In the genomic region with DNA sequence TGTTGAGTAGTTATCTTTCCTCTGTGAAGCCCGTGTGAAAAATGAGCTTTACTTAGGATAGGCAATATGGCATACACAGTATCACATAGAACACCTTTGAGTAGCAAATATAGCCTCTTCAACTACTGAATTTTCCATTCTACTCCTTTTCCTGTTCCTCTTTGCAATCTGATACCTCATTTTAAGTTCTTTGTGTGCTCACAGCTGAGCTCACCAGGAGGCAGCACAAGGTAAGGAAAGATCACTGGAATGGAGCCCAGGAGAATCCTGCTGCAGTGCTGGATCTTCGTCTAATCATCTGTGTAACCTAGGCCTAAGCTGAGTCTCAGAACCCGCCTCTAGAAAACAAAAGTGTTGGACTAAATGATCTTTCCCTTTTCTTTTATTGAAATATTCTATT, we compare ENCODE assay signal across 8 cellular contexts.
DNase-seq lines count a peak whose midpoint lies in the region; ATAC-seq and TF ChIP-seq lines count a peak whose summit lies in the region.

No MANE protein-coding gene starts in this region.

- H3K4me2 ChIP-seq in mesenchymal stem cell (ENCODE audit: low read length, poor library complexity, severe bottlenecking), result no peak overlapping the region

- CTCF ChIA-PET in CD8-positive, alpha-beta T cell (lab: Charles Lee), result no interaction called here

- H3K4ac ChIP-seq in mesenchymal stem cell (ENCODE audit: low read depth in 1 of 2, low read length in 2 of 2), result no peak overlapping the region

- no peak overlapping the region for H2AK5ac ChIP-seq in mesenchymal stem cell (ENCODE audit: low read length, severe bottlenecking)

- no peak overlapping the region for H2BK5ac ChIP-seq in mesenchymal stem cell (ENCODE audit: low read depth, low read length, poor library complexity, severe bottlenecking)

- no peak overlapping the region for H2BK12ac ChIP-seq in mesenchymal stem cell (ENCODE audit: low read length in 2 of 2)

- H3K36me3 ChIP-seq in WERI-Rb-1 (no peaks in the 10 kb centered on the region), mesenchymal stem cell (ENCODE audit: control insufficient read depth in 1 of 2, insufficient read depth in 2 of 2, low read depth in 1 of 2, low read length in 2 of 2) (no peaks in the 10 kb centered on the region)
- no peaks in the 10 kb centered on the region for H3K36me3 ChIP-seq in CD8-positive, alpha-beta T cell (ENCODE audit: insufficient read depth, low read length)

- no peaks in the 10 kb centered on the region for H3K27me3 ChIP-seq in WERI-Rb-1 (ENCODE audit: insufficient read depth, low read depth, severe bottlenecking)
- H3K27me3 ChIP-seq in mesenchymal stem cell (ENCODE audit: control insufficient read depth in 1 of 2, insufficient read depth in 1 of 2, low read length in 2 of 2), result no peaks in the 10 kb centered on the region
- no peaks in the 10 kb centered on the region for H3K27me3 ChIP-seq in CD8-positive, alpha-beta T cell (ENCODE audit: insufficient read depth, low read length)

- no peaks in the 10 kb centered on the region for H3K36me3 Mint-ChIP-seq in CD8-positive, alpha-beta T cell

- no peaks in the 10 kb centered on the region for H3K79me1 ChIP-seq in mesenchymal stem cell (replicated peaks; ENCODE audit: low read length, poor library complexity, severe bottlenecking)

- POLR2A ChIA-PET in CD8-positive, alpha-beta T cell (lab: Charles Lee), result no interaction called here

- H3K27me3 Mint-ChIP-seq in CD8-positive, alpha-beta T cell (ENCODE audit: low read depth), result no peaks in the 10 kb centered on the region

- no peaks in the 10 kb centered on the region for H3K9me3 Mint-ChIP-seq in CD8-positive, alpha-beta T cell

- no peak overlapping the region for H3K27ac ChIP-seq in WERI-Rb-1
- H3K27ac ChIP-seq in mesenchymal stem cell (ENCODE audit: low read length, poor library complexity, severe bottlenecking), result no peak overlapping the region
- no peak overlapping the region for H3K27ac ChIP-seq in CD8-positive, alpha-beta T cell (ENCODE audit: low read depth, low read length)

- H4K8ac ChIP-seq in mesenchymal stem cell (ENCODE audit: low read length), result no peak overlapping the region

- no peak overlapping the region for H3K27ac Mint-ChIP-seq in CD8-positive, alpha-beta T cell

- no peaks in the 10 kb centered on the region for H3K4me1 Mint-ChIP-seq in CD8-positive, alpha-beta T cell (ENCODE audit: low read depth)

- H3K4me1 ChIP-seq in mesenchymal stem cell (ENCODE audit: control insufficient read depth, insufficient read depth, low read depth, low read length), result no peaks in the 10 kb centered on the region
- H3K4me1 ChIP-seq in CD8-positive, alpha-beta T cell (ENCODE audit: insufficient read depth, low read length), result no peaks in the 10 kb centered on the region

- intact Hi-C loops in CD8-positive, alpha-beta T cell (cut with DNase I, micrococcal nuclease), result no loop called here

- no peak for ATAC-seq in CD8-positive, alpha-beta T cell

- no peak overlapping the region for H4K91ac ChIP-seq in mesenchymal stem cell (ENCODE audit: low read length)

- H3K14ac ChIP-seq in mesenchymal stem cell (ENCODE audit: low read length in 2 of 2), result no peak overlapping the region

- H2BK15ac ChIP-seq in mesenchymal stem cell (ENCODE audit: low read depth, poor library complexity, severe bottlenecking), result no peak overlapping the region

- WGBS in mesenchymal stem cell, result 63% methylated on average over 2 of the region's 3 CpGs

- peak; percentile 26 for DNase-seq in GM03348 (ENCODE audit: low spot score)
- DNase-seq in NCI-H2107 treated with DMSO at 0.1 percent for 48 hours (lab: John Stamatoyannopoulos, UW; ENCODE audit: unreplicated experiment), result peak; percentile 91
- peak; percentile 54 for DNase-seq in WERI-Rb-1
- DNase-seq in mesenchymal stem cell, result peak; percentile 58
- no peak for DNase-seq in CD8-positive, alpha-beta T cell
- DNase-seq in cortex of kidney (lab: John Stamatoyannopoulos, UW), result no peak
- no peak for DNase-seq in Ammon's horn (ENCODE audit: low spot score)
- no peak for DNase-seq in SIG-M5 (lab: John Stamatoyannopoulos, UW)

- no peak overlapping the region for H3K9ac ChIP-seq in mesenchymal stem cell (ENCODE audit: low read length)

- H2BK120ac ChIP-seq in mesenchymal stem cell (ENCODE audit: low read depth, low read length), result no peak overlapping the region

- no peak overlapping the region for H3K4me3 Mint-ChIP-seq in CD8-positive, alpha-beta T cell

- H2AFZ ChIP-seq in mesenchymal stem cell (ENCODE audit: low read depth, low read length), result no peak overlapping the region

- H3K23ac ChIP-seq in mesenchymal stem cell (ENCODE audit: low read length in 2 of 2), result no peak overlapping the region

- no peak overlapping the region for H3K18ac ChIP-seq in mesenchymal stem cell (ENCODE audit: low read depth in 1 of 2, low read length in 2 of 2)

- H3K9me3 ChIP-seq in WERI-Rb-1 (ENCODE audit: severe bottlenecking) (no peaks in the 10 kb centered on the region), mesenchymal stem cell (ENCODE audit: control insufficient read depth, low read length) (no peaks in the 10 kb centered on the region)
- H3K9me3 ChIP-seq in CD8-positive, alpha-beta T cell (ENCODE audit: low read length), result no peaks in the 10 kb centered on the region

- TF ChIP-seq CTCF in WERI-Rb-1 (IDR thresholded peaks at IDR 0.05; ENCODE audit: low read depth, low read length), result peak; percentile 54
- TF ChIP-seq CTCF in CD8-positive, alpha-beta T cell (IDR thresholded peaks at IDR 0.05), result no peak

- H3K4me3 ChIP-seq in WERI-Rb-1 (ENCODE audit: low read depth, low read length) (no peak overlapping the region), mesenchymal stem cell (ENCODE audit: insufficient read depth in 1 of 2, low read depth in 1 of 2, low read length in 2 of 2) (no peak overlapping the region)
- H3K4me3 ChIP-seq in CD8-positive, alpha-beta T cell (ENCODE audit: low read depth, low read length), result no peak overlapping the region

Comparison
In these comparisons a context has a peak if more than half of its experiments do, and no peak if none do; other contexts are left out.
1. DNase-seq: peak in GM03348 (single experiment), NCI-H2107 treated with DMSO at 0.1 percent for 48 hours (single experiment), WERI-Rb-1 (single experiment) and mesenchymal stem cell (single experiment); none in CD8-positive, alpha-beta T cell (0 of 7), cortex of kidney (single experiment), Ammon's horn (single experiment) and SIG-M5 (single experiment).